In genomic region chr11:96287796-96288439, GRCh38 we compare ENCODE assay signal across 21 cellular contexts. TPM values are rescaled to one million over a fixed set of nuclear protein-coding genes. Genes with fewer than 3 reads are reported as not detected.
DNase-seq lines count a peak whose midpoint lies in the region; ATAC-seq and TF ChIP-seq lines count a peak whose summit lies in the region.
"Had no signal": no experiment of that assay in that cellular context is flagged by ENCODE, and none has a peak within 500 bp of the region (broad histone marks: within the 10 kb centered on the region; RNA-seq: fewer than 3 reads in every experiment).

No MANE protein-coding gene starts in this region.

- peaks cover 5% of the 10 kb centered on the region for H3K9me3 Mint-ChIP-seq in activated CD4-positive, alpha-beta T cell treated with anti-CD3 and anti-CD28 coated beads for 36 hours (ENCODE audit: low read depth)
- H3K9me3 Mint-ChIP-seq in HFFc6 (no peaks in the 10 kb centered on the region; the same call in 1 of the 2 replicates), mesothelial cell of epicardium (peaks cover 5% of the 10 kb centered on the region)
- peaks cover 7% of the 10 kb centered on the region for H3K9me3 Mint-ChIP-seq in activated naive CD8-positive, alpha-beta T cell treated with anti-CD3 and anti-CD28 coated beads, Interleukin-2, amount 10 ng/mL, durations not matched to agents 7 days and 5 days

- POLR2A ChIA-PET in activated CD4-positive, alpha-beta T cell treated with anti-CD3 and anti-CD28 coated beads for 36 hours (lab: Charles Lee): no interaction called here
- POLR2A ChIA-PET in activated naive CD8-positive, alpha-beta T cell treated with anti-CD3 and anti-CD28 coated beads, Interleukin-2, amount 10 ng/mL, durations not matched to agents 7 days and 5 days (lab: Charles Lee): interaction anchor here (1.7 kb wide), 1 partner anchor 12 kb away, joined by 5 read pairs; no protein-coding TSS in a partner anchor

- H3K27me3 Mint-ChIP-seq in activated CD4-positive, alpha-beta T cell treated with anti-CD3 and anti-CD28 coated beads for 36 hours: no peaks in the 10 kb centered on the region
- H3K27me3 Mint-ChIP-seq in HFFc6 (ENCODE audit: insufficient read depth) (no peaks in the 10 kb centered on the region), mesothelial cell of epicardium (ENCODE audit: low read depth) (no peaks in the 10 kb centered on the region)
- H3K27me3 Mint-ChIP-seq in activated naive CD8-positive, alpha-beta T cell treated with anti-CD3 and anti-CD28 coated beads, Interleukin-2, amount 10 ng/mL, durations not matched to agents 7 days and 5 days: no peaks in the 10 kb centered on the region

- no peak for DNase-seq in activated CD4-positive, alpha-beta T cell treated with anti-CD3 and anti-CD28 coated beads for 36 hours
- no peak for DNase-seq in activated CD4-positive, alpha-beta T cell treated with anti-CD3 and anti-CD28 coated beads for 4 hours
- no peak for DNase-seq in HFFc6
- DNase-seq in activated naive CD8-positive, alpha-beta T cell treated with anti-CD3 and anti-CD28 coated beads, Interleukin-2, amount 10 ng/mL, durations not matched to agents 7 days and 5 days: no peak
- DNase-seq in mesothelial cell of epicardium (ENCODE audit: low spot score in 2 of 2, unreplicated experiment in 2 of 2): no peak
- DNase-seq in GF-D8 (lab: John Stamatoyannopoulos, UW): no peak
- DNase-seq in foreskin melanocyte: no peak
- no peak for DNase-seq in OCI-M1 (lab: John Stamatoyannopoulos, UW)
- DNase-seq: activated CD4-positive, alpha-beta T cell treated with anti-CD3 and anti-CD28 coated beads for 1 hour; amniotic stem cell; caudate nucleus; H7; midbrain; NCI-H1417 treated with DMSO at 0.1 percent for 48 hours; NCI-H2171; NCI-H748 treated with DMSO at 0.1 percent for 48 hours; stimulated activated CD4-positive, alpha-beta T cell treated with anti-CD3 and anti-CD28 coated beads, Interleukin-4, amount 100 ng/mL, for 24 hours; T1000 had no signal

- peaks cover 27% of the 10 kb centered on the region for H3K36me3 Mint-ChIP-seq in activated CD4-positive, alpha-beta T cell treated with anti-CD3 and anti-CD28 coated beads for 36 hours (ENCODE audit: low read depth)
- peaks cover 40% of the 10 kb centered on the region for H3K36me3 Mint-ChIP-seq in HFFc6 (ENCODE audit: low read depth)
- H3K36me3 Mint-ChIP-seq in activated naive CD8-positive, alpha-beta T cell treated with anti-CD3 and anti-CD28 coated beads, Interleukin-2, amount 10 ng/mL, durations not matched to agents 7 days and 5 days: peaks cover 32% of the 10 kb centered on the region
- H3K36me3 Mint-ChIP-seq in mesothelial cell of epicardium: peaks cover 6% of the 10 kb centered on the region

- CTCF ChIA-PET in activated CD4-positive, alpha-beta T cell treated with anti-CD3 and anti-CD28 coated beads for 36 hours (lab: Charles Lee): interaction anchor here (4.1 kb wide), 1 partner anchor 55 kb away, joined by 16 read pairs; the partner anchor contains the start of gene MAML2

- no peak for ATAC-seq in activated CD4-positive, alpha-beta T cell treated with anti-CD3 and anti-CD28 coated beads for 36 hours
- no peak for ATAC-seq in activated naive CD8-positive, alpha-beta T cell treated with anti-CD3 and anti-CD28 coated beads, Interleukin-2, amount 10 ng/mL, durations not matched to agents 7 days and 5 days (ENCODE audit: low read depth)
- ATAC-seq: left lobe of liver, Panc1 had no signal

- H3K4me1 Mint-ChIP-seq in activated CD4-positive, alpha-beta T cell treated with anti-CD3 and anti-CD28 coated beads for 36 hours: peaks cover 86% of the 10 kb centered on the region
- H3K4me1 Mint-ChIP-seq in HFFc6 (ENCODE audit: low read depth) (peaks cover 49% of the 10 kb centered on the region), mesothelial cell of epicardium (peaks cover 42% of the 10 kb centered on the region)
- H3K4me1 Mint-ChIP-seq in activated naive CD8-positive, alpha-beta T cell treated with anti-CD3 and anti-CD28 coated beads, Interleukin-2, amount 10 ng/mL, durations not matched to agents 7 days and 5 days: peaks cover 51% of the 10 kb centered on the region

- intact Hi-C loops in activated CD4-positive, alpha-beta T cell treated with anti-CD3 and anti-CD28 coated beads for 36 hours (cut with DNase I, micrococcal nuclease): loop anchor here (2.0 to 5.0 kb wide), 3 partner anchors 15 to 55 kb away; partner anchors contain the start of gene MAML2 (in 2 of the 2)

- no peak for TF ChIP-seq CTCF in HFFc6 (IDR thresholded peaks at IDR 0.05)
- no peak for TF ChIP-seq CTCF in mesothelial cell of epicardium (IDR thresholded peaks at IDR 0.05; ENCODE audit: unreplicated experiment)

- peak overlapping the region; percentile 6 for H3K4me3 Mint-ChIP-seq in activated CD4-positive, alpha-beta T cell treated with anti-CD3 and anti-CD28 coated beads for 36 hours
- H3K4me3 Mint-ChIP-seq in HFFc6 (peak overlapping the region; percentile 50; the same call in 1 of the 2 replicates), mesothelial cell of epicardium (no peak overlapping the region)
- no peak overlapping the region for H3K4me3 Mint-ChIP-seq in activated naive CD8-positive, alpha-beta T cell treated with anti-CD3 and anti-CD28 coated beads, Interleukin-2, amount 10 ng/mL, durations not matched to agents 7 days and 5 days

- peak overlapping the region; percentile 64 for H3K27ac Mint-ChIP-seq in activated CD4-positive, alpha-beta T cell treated with anti-CD3 and anti-CD28 coated beads for 36 hours
- H3K27ac Mint-ChIP-seq in HFFc6: peak overlapping the region; percentile 43; the same call in 1 of the 2 replicates
- peak overlapping the region; percentile 3 for H3K27ac Mint-ChIP-seq in activated naive CD8-positive, alpha-beta T cell treated with anti-CD3 and anti-CD28 coated beads, Interleukin-2, amount 10 ng/mL, durations not matched to agents 7 days and 5 days
- H3K27ac Mint-ChIP-seq in mesothelial cell of epicardium: peak overlapping the region; percentile 85

RNA-seq across cellular contexts. Expression of gene MAML2, which starts 55.1 kb away (rescaled TPM):
- total RNA-seq in activated CD4-positive, alpha-beta T cell treated with anti-CD3 and anti-CD28 coated beads for 36 hours: 10 to 100 TPM; 23.9 to 37.1 TPM
- 10 to 100 TPM; 24.9 to 30.8 (median 28.3) TPM for total RNA-seq in HFFc6 (2021; fragmentation: NEBNext Ultra II Directional; extraction: Animal tissue kit (Norgen Biotek cat#: 25700))
- 10 to 100 TPM; 18.6 to 20.5 TPM for total RNA-seq in activated naive CD8-positive, alpha-beta T cell treated with anti-CD3 and anti-CD28 coated beads, Interleukin-2, amount 10 ng/mL, durations not matched to agents 7 days and 5 days
- 36.4 to 38.4 TPM (median 38.3 TPM) in 3 replicates for total RNA-seq in mesothelial cell of epicardium
- total RNA-seq: G401 had no signal

Comparison
In these comparisons a context has a peak if more than half of its experiments do, and no peak if none do; other contexts are left out.
1. H3K27ac Mint-ChIP-seq: peak in every context shown above with its lines; median percentile 85 in mesothelial cell of epicardium; 64 in activated CD4-positive, alpha-beta T cell treated with anti-CD3 and anti-CD28 coated beads for 36 hours; 43 in HFFc6; 3 in activated naive CD8-positive, alpha-beta T cell treated with anti-CD3 and anti-CD28 coated beads, Interleukin-2, amount 10 ng/mL, durations not matched to agents 7 days and 5 days.
2. H3K4me3 Mint-ChIP-seq: peak in activated CD4-positive, alpha-beta T cell treated with anti-CD3 and anti-CD28 coated beads for 36 hours (single experiment) and HFFc6 (single experiment); none in activated naive CD8-positive, alpha-beta T cell treated with anti-CD3 and anti-CD28 coated beads, Interleukin-2, amount 10 ng/mL, durations not matched to agents 7 days and 5 days (single experiment) and mesothelial cell of epicardium (single experiment).